In genomic region chr1:15965228-15965767, GRCh38 we compare ENCODE assay signal across 10 cellular contexts. TPM values are rescaled to one million over a fixed set of nuclear protein-coding genes. Genes with fewer than 3 reads are reported as not detected.
DNase-seq lines count a peak whose midpoint lies in the region; ATAC-seq and TF ChIP-seq lines count a peak whose summit lies in the region.
"Had no signal": no experiment of that assay in that cellular context is flagged by ENCODE, and none has a peak within 500 bp of the region (broad histone marks: within the 10 kb centered on the region; RNA-seq: fewer than 3 reads in every experiment).

No MANE protein-coding gene starts in this region.

- H3K27ac ChIP-seq in ascending aorta, result peak overlapping the region; percentile 58 to 69
- H3K27ac ChIP-seq in layer of hippocampus (ENCODE audit: low read depth, low read length), result peak overlapping the region; percentile 89
- H3K27ac ChIP-seq in upper lobe of left lung, result peak overlapping the region; percentile 67 to 89 (median 75)

- peaks cover 12 to 15% of the 10 kb centered on the region in 2 donors for H3K36me3 ChIP-seq in ascending aorta
- peaks cover 0 to 22% (median 7%) of the 10 kb centered on the region in 4 donors for H3K36me3 ChIP-seq in upper lobe of left lung

- H3K4me1 ChIP-seq in ascending aorta (peaks cover 4 to 40% of the 10 kb centered on the region in 2 donors), upper lobe of left lung (peaks cover 35 to 57% (median 52%) of the 10 kb centered on the region in 4 donors)

- intact Hi-C loops in Right ventricle myocardium inferior (cut with DNase I) (no loop called here), cardiac septum (cut with DNase I) (no loop called here), ascending aorta (cut with DNase I) (no loop called here)

- WGBS in upper lobe of left lung, 2 donors, result 31 to 38% methylated on average over 7 of the region's 7 CpGs

- TF ChIP-seq POLR2A in upper lobe of left lung (IDR thresholded peaks at IDR 0.05), result no peak

- TF ChIP-seq CTCF in ascending aorta (IDR thresholded peaks at IDR 0.05), result no peak
- TF ChIP-seq CTCF in upper lobe of left lung (IDR thresholded peaks at IDR 0.05), result no peak

- peak in 2 of 4 donors; percentile 39 to 71 for TF ChIP-seq EP300 in upper lobe of left lung (IDR thresholded peaks at IDR 0.05)

- ATAC-seq in Right ventricle myocardium inferior (peak; percentile 45), upper lobe of left lung (ENCODE audit: low FRiP score in 2 of 2) (peak; percentile 28 to 50)

- H3K9me3 ChIP-seq in ascending aorta, result no peaks in the 10 kb centered on the region
- no peaks in the 10 kb centered on the region for H3K9me3 ChIP-seq in upper lobe of left lung

- H3K4me3 ChIP-seq in ascending aorta, result no peak overlapping the region
- H3K4me3 ChIP-seq in upper lobe of left lung, result no peak overlapping the region

- H3K27me3 ChIP-seq in ascending aorta (no peaks in the 10 kb centered on the region), layer of hippocampus (ENCODE audit: control insufficient read depth, insufficient read depth, low read length) (no peaks in the 10 kb centered on the region), upper lobe of left lung (no peaks in the 10 kb centered on the region)

- no peak for DNase-seq in Right ventricle myocardium inferior (ENCODE audit: missing footprints)
- DNase-seq in cardiac septum (ENCODE audit: low spot score), result no peak
- DNase-seq in ascending aorta (ENCODE audit: low spot score in 2 of 2), result peak in 1 of 2 donors; percentile 69
- no peak for DNase-seq in upper lobe of left lung
- no peak for DNase-seq in NCI-H510A treated with DMSO at 0.1 percent for 48 hours (lab: John Stamatoyannopoulos, UW)
- DNase-seq in NCI-H1092 treated with DMSO at 0.1 percent for 48 hours (lab: John Stamatoyannopoulos, UW), result no peak
- no peak for DNase-seq in NCI-H146 treated with DMSO at 0.1 percent for 48 hours (lab: John Stamatoyannopoulos, UW; ENCODE audit: unreplicated experiment)

RNA-seq across cellular contexts. Expression of gene ZBTB17, which starts 10.6 kb away (rescaled TPM):
- 23.4 TPM for total RNA-seq in Right ventricle myocardium inferior
- total RNA-seq in cardiac septum, result 24.9 TPM
- 155 TPM for total RNA-seq in ascending aorta
- 10 to 100 TPM; 34.1 to 94.2 (median 42.9) TPM for total RNA-seq in upper lobe of left lung

RNA-seq across cellular contexts. Expression of gene SRARP, which starts 38.7 kb away (rescaled TPM):
- total RNA-seq in Right ventricle myocardium inferior, result 0.41 TPM
- not detected for total RNA-seq in cardiac septum
- not detected for total RNA-seq in ascending aorta
- total RNA-seq in upper lobe of left lung, result under 1 TPM in 2 of 6 donors, not detected in 4; 0.07 to 0.67 TPM
- total RNA-seq: bronchial epithelial cell, progenitor cell of endocrine pancreas had no signal

RNA-seq across cellular contexts. Expression of gene HSPB7, which starts 52.5 kb away (rescaled TPM):
- total RNA-seq in Right ventricle myocardium inferior (4,074 TPM), cardiac septum (3,889 TPM), ascending aorta (191 TPM), upper lobe of left lung (1 to 10 TPM; 1.0 to 9.2 (median 3.0) TPM)
- total RNA-seq: bronchial epithelial cell, progenitor cell of endocrine pancreas had no signal

RNA-seq across cellular contexts. Expression of gene CLCNKA, which starts 56.5 kb away (rescaled TPM):
- 0.19 TPM for total RNA-seq in Right ventricle myocardium inferior
- 1.2 TPM for total RNA-seq in cardiac septum
- total RNA-seq in ascending aorta, result not detected
- under 1 TPM in 3 of 6 donors, not detected in 3; 0.20 to 0.89 (median 0.49) TPM for total RNA-seq in upper lobe of left lung
- total RNA-seq: bronchial epithelial cell had no signal

Comparison
In these comparisons a context has a peak if more than half of its experiments do, and no peak if none do; other contexts are left out.
1. RNA of gene HSPB7, which starts 52.5 kb away (total RNA-seq): 4,074 TPM in Right ventricle myocardium inferior (single experiment) and 3,889 TPM in cardiac septum (single experiment); 191 TPM in ascending aorta (single experiment) and 1.0 to 9.2 TPM in upper lobe of left lung; every median in the first group is over 10 times any median in the second.
2. Peak in every context shown above with its lines, with median percentiles within 50 percentile points of each other: H3K27ac ChIP-seq.